ENCODE assay signal across 10 cellular contexts in the genomic region with DNA sequence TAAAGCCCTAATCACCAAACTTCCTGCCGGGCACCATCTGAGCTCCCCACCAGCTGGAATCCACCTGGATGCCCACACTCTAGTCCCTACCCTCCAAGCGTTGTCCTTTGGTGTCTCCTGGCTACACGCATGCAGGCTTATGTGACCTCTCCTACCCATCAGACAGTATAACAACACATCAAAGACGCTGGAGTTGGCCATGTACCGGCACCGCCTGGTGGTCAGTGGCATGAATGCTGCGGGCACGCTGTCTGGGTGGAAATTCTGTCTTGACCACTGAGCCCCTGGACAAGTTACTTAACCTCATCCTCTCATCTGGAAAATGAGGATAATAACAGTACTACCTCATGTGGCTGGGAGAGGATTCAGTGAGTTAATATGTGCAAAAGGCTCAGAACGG. TPM values are rescaled to one million over a fixed set of nuclear protein-coding genes. Genes with fewer than 3 reads are reported as not detected.
DNase-seq lines count a peak whose midpoint lies in the region; ATAC-seq and TF ChIP-seq lines count a peak whose summit lies in the region.
"Had no signal": no experiment of that assay in that cellular context is flagged by ENCODE, and none has a peak within 500 bp of the region (broad histone marks: within the 10 kb centered on the region; RNA-seq: fewer than 3 reads in every experiment).

No MANE protein-coding gene starts in this region.

- peaks cover 87 to 95% of the 10 kb centered on the region in 2 donors for H3K36me3 Mint-ChIP-seq in CD14-positive monocyte
- H3K36me3 Mint-ChIP-seq in GM23338 (ENCODE audit: low read depth): peaks cover 26% of the 10 kb centered on the region
- peaks cover 13% of the 10 kb centered on the region for H3K36me3 Mint-ChIP-seq in activated T-cell treated with anti-CD3 and anti-CD28 coated beads, Interleukin-2, amount 50 U/mL, for 24 hours (ENCODE audit: low read depth)

- H3K27me3 Mint-ChIP-seq in CD14-positive monocyte (ENCODE audit: low read depth in 3 of 3) (no peaks in the 10 kb centered on the region), GM23338 (ENCODE audit: insufficient read depth, low read depth, poor library complexity) (peaks cover 14% of the 10 kb centered on the region)
- H3K27me3 Mint-ChIP-seq in activated T-cell treated with anti-CD3 and anti-CD28 coated beads, Interleukin-2, amount 50 U/mL, for 24 hours: no peaks in the 10 kb centered on the region
- H3K27me3 Mint-ChIP-seq: IgD-negative memory B cell had no signal

- no peaks in the 10 kb centered on the region; the same call in 1 of the 2 replicates for H4K20me1 ChIP-seq in GM23338 (replicated peaks; ENCODE audit: insufficient read depth)

- H3K4me1 Mint-ChIP-seq in CD14-positive monocyte: no peaks in the 10 kb centered on the region
- peaks cover 44% of the 10 kb centered on the region for H3K4me1 Mint-ChIP-seq in GM23338
- H3K4me1 Mint-ChIP-seq in activated T-cell treated with anti-CD3 and anti-CD28 coated beads, Interleukin-2, amount 50 U/mL, for 24 hours (ENCODE audit: low read depth): no peaks in the 10 kb centered on the region

- H3K4me1 ChIP-seq in GM23338 (ENCODE audit: insufficient read depth): peaks cover 31% of the 10 kb centered on the region

- H3K27me3 ChIP-seq in GM23338 (ENCODE audit: insufficient read depth): no peaks in the 10 kb centered on the region
- H3K27me3 ChIP-seq: hepatocyte had no signal

- H3K27ac Mint-ChIP-seq in CD14-positive monocyte (peak overlapping the region in 4 of 7 donors; percentile 23 to 76 (median 57)), GM23338 (0 out of 2 replicates have a peak overlapping the region, but pooled peaks have one; percentile 72)
- H3K27ac Mint-ChIP-seq in activated T-cell treated with anti-CD3 and anti-CD28 coated beads, Interleukin-2, amount 50 U/mL, for 24 hours: no peak overlapping the region

- no peak overlapping the region for H2AFZ ChIP-seq in GM23338
- H2AFZ ChIP-seq: hepatocyte had no signal

- no peaks in the 10 kb centered on the region; the same call in 1 of the 2 replicates for H3K36me3 ChIP-seq in GM23338 (ENCODE audit: insufficient read depth)

- no peaks in the 10 kb centered on the region for H3K9me2 ChIP-seq in GM23338 (ENCODE audit: insufficient read depth)

- ATAC-seq in GM23338 (peak; percentile 30), left colon (peak; percentile 63), HG02885 (IDR thresholded peaks at IDR 0.05; ENCODE audit: poor library complexity, unreplicated experiment) (no peak)

- intact Hi-C loops in CD14-positive monocyte (cut with micrococcal nuclease): no loop called here
- intact Hi-C loops in left colon (cut with DNase I, micrococcal nuclease): no loop called here

- peaks cover 18% of the 10 kb centered on the region for H3F3A ChIP-seq in GM23338 (replicated peaks; ENCODE audit: low read depth)

- H3K79me2 ChIP-seq in GM23338 (replicated peaks; ENCODE audit: insufficient read depth): no peaks in the 10 kb centered on the region
- H3K79me2 ChIP-seq: hepatocyte had no signal

- DNase-seq in CD14-positive monocyte (ENCODE audit: low spot score) (no peak), GM23338 (ENCODE audit: low spot score) (peak; percentile 65), left colon (peak in 1 of 2 donors; percentile 37), kidney tubule cell (ENCODE audit: low spot score) (no peak), SKM-1 (lab: John Stamatoyannopoulos, UW; ENCODE audit: unreplicated experiment) (no peak)
- DNase-seq in activated T-cell treated with anti-CD3 and anti-CD28 coated beads, Interleukin-2, amount 50 U/mL, for 24 hours: peak; percentile 36
- DNase-seq in stimulated activated CD4-positive, alpha-beta T cell treated with anti-CD3 and anti-CD28 coated beads, Interleukin-4, amount 100 ng/mL, for 4 hours: no peak

- H3K9me3 Mint-ChIP-seq in CD14-positive monocyte (peaks cover 0 to 2% (median 0%) of the 10 kb centered on the region in 7 donors), GM23338 (no peaks in the 10 kb centered on the region)
- H3K9me3 Mint-ChIP-seq in activated T-cell treated with anti-CD3 and anti-CD28 coated beads, Interleukin-2, amount 50 U/mL, for 24 hours: no peaks in the 10 kb centered on the region
- H3K9me3 Mint-ChIP-seq: IgD-negative memory B cell had no signal

- no peak overlapping the region for H3K27ac ChIP-seq in GM23338 (ENCODE audit: low read depth)
- H3K27ac ChIP-seq: hepatocyte had no signal

- peak; percentile 35 for TF ChIP-seq CTCF in CD14-positive monocyte (IDR thresholded peaks at IDR 0.05)
- peak; percentile 72 to 73 for TF ChIP-seq CTCF in GM23338 (conservative IDR thresholded peaks at IDR 0.05; ENCODE audit: low read depth in 2 of 2)

- no peak overlapping the region for H3K4me3 Mint-ChIP-seq in CD14-positive monocyte
- H3K4me3 Mint-ChIP-seq in GM23338: no peak overlapping the region
- no peak overlapping the region for H3K4me3 Mint-ChIP-seq in activated T-cell treated with anti-CD3 and anti-CD28 coated beads, Interleukin-2, amount 50 U/mL, for 24 hours
- H3K4me3 Mint-ChIP-seq: IgD-negative memory B cell had no signal

- H3K4me3 ChIP-seq in GM23338: no peak overlapping the region
- H3K4me3 ChIP-seq: hepatocyte had no signal

- H3K4me2 ChIP-seq in GM23338: no peak overlapping the region
- H3K4me2 ChIP-seq: hepatocyte had no signal

TF ChIP-seq in GM23338, 12 proteins besides CTCF, POLR2A, EP300 and RAD21 (continues in another document):
- TF ChIP-seq EZH2phosphoT487 (IDR thresholded peaks at IDR 0.05; ENCODE audit: unreplicated experiment) (no peak), POLR2AphosphoS5 (IDR thresholded peaks at IDR 0.05; ENCODE audit: low read depth) (no peak), NANOG (IDR thresholded peaks at IDR 0.05; ENCODE audit: borderline replicate concordance) (no peak), CREB1 (CRISPR knock-in tag; IDR thresholded peaks at IDR 0.05; ENCODE audit: low read depth) (no peak), JUNB (IDR thresholded peaks at IDR 0.05; ENCODE audit: unreplicated experiment) (no peak), ZNF114 (CRISPR knock-in tag; IDR thresholded peaks at IDR 0.05) (no peak), EZH2 (IDR thresholded peaks at IDR 0.05; ENCODE audit: low read depth, unreplicated experiment) (no peak), STAT1 (IDR thresholded peaks at IDR 0.05; ENCODE audit: unreplicated experiment) (no peak), ZNF331 (CRISPR knock-in tag; IDR thresholded peaks at IDR 0.05; ENCODE audit: low read depth) (no peak)
- TF ChIP-seq, protein P1, sequence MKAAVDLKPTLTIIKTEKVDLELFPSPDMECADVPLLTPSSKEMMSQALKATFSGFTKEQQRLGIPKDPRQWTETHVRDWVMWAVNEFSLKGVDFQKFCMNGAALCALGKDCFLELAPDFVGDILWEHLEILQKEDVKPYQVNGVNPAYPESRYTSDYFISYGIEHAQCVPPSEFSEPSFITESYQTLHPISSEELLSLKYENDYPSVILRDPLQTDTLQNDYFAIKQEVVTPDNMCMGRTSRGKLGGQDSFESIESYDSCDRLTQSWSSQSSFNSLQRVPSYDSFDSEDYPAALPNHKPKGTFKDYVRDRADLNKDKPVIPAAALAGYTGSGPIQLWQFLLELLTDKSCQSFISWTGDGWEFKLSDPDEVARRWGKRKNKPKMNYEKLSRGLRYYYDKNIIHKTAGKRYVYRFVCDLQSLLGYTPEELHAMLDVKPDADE (IDR thresholded peaks at IDR 0.05): no peak
- TF ChIP-seq, protein P2, sequence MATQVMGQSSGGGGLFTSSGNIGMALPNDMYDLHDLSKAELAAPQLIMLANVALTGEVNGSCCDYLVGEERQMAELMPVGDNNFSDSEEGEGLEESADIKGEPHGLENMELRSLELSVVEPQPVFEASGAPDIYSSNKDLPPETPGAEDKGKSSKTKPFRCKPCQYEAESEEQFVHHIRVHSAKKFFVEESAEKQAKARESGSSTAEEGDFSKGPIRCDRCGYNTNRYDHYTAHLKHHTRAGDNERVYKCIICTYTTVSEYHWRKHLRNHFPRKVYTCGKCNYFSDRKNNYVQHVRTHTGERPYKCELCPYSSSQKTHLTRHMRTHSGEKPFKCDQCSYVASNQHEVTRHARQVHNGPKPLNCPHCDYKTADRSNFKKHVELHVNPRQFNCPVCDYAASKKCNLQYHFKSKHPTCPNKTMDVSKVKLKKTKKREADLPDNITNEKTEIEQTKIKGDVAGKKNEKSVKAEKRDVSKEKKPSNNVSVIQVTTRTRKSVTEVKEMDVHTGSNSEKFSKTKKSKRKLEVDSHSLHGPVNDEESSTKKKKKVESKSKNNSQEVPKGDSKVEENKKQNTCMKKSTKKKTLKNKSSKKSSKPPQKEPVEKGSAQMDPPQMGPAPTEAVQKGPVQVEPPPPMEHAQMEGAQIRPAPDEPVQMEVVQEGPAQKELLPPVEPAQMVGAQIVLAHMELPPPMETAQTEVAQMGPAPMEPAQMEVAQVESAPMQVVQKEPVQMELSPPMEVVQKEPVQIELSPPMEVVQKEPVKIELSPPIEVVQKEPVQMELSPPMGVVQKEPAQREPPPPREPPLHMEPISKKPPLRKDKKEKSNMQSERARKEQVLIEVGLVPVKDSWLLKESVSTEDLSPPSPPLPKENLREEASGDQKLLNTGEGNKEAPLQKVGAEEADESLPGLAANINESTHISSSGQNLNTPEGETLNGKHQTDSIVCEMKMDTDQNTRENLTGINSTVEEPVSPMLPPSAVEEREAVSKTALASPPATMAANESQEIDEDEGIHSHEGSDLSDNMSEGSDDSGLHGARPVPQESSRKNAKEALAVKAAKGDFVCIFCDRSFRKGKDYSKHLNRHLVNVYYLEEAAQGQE (IDR thresholded peaks at IDR 0.05; ENCODE audit: unreplicated experiment): no peak

RNA-seq across cellular contexts. Expression of gene CORO2A, which starts 23.4 kb away (rescaled TPM):
- polyA plus RNA-seq in CD14-positive monocyte (1 to 10 TPM; 2.1 to 3.5 TPM), GM23338 (2016; fragmentation: Nextera tagmentation; extraction: Ambion mirVana) (12.9 TPM in 2 replicates)
- 26.9 and 27.6 TPM in 2 replicates for total RNA-seq in GM23338 (2014; rRNA removed; shearing (Covaris generic))
- total RNA-seq in left colon: 10 to 100 TPM; 56.5 to 70.4 TPM

RNA-seq across cellular contexts. Expression of gene TBC1D2, which starts 39.6 kb away (rescaled TPM):
- polyA plus RNA-seq in CD14-positive monocyte (10 to 100 TPM; 23.2 to 34.4 TPM), GM23338 (2016; fragmentation: Nextera tagmentation; extraction: Ambion mirVana) (3.0 and 3.7 TPM in 2 replicates)
- 6.8 and 7.7 TPM in 2 replicates for total RNA-seq in GM23338 (2014; rRNA removed; shearing (Covaris generic))
- 10 to 100 TPM; 26.0 to 28.3 TPM for total RNA-seq in left colon

Comparison
In these comparisons a context has a peak if more than half of its experiments do, and no peak if none do; other contexts are left out.
1. DNase-seq: peak in GM23338 (single experiment) and activated T-cell treated with anti-CD3 and anti-CD28 coated beads, Interleukin-2, amount 50 U/mL, for 24 hours (single experiment); none in CD14-positive monocyte (single experiment), kidney tubule cell (single experiment), stimulated activated CD4-positive, alpha-beta T cell treated with anti-CD3 and anti-CD28 coated beads, Interleukin-4, amount 100 ng/mL, for 4 hours (0 of 2) and SKM-1 (single experiment).